16 cellular contexts compared by ENCODE assay signal in the genomic region with DNA sequence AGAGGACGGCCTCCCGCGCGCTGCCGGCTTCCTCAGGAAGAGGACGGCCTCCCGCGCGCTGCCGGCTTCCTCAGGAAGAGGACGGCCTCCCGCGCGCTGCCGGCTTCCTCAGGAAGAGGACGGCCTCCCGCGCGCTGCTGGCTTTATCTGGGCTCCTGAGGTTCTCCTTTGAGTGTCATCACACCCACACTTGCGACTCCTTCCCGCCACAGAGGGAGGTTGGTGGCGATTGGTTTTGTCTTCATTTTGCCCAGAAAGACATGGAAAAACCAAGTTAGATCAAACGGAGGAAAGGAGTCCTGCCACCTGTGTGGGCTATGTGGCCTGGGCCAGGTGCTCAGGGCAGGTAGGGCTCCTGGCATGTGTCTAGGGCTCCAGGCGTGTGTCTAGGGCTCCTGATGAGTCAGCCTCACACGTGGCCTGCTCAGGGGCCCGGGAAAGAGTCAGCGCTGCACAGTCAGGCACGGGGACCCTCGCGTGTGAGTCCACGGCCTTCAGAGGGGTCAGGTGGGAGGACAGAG.
DNase-seq lines count a peak whose midpoint lies in the region; ATAC-seq, FAIRE-seq and TF ChIP-seq lines count a peak whose summit lies in the region.
"Had no signal": no experiment of that assay in that cellular context is flagged by ENCODE, and none has a peak within 500 bp of the region (broad histone marks: within the 10 kb centered on the region; RNA-seq: fewer than 3 reads in every experiment).

No MANE protein-coding gene starts in this region.

- no peaks in the 10 kb centered on the region for H3K36me3 ChIP-seq in kidney (ENCODE audit: control insufficient read depth in 1 of 2, insufficient read depth in 2 of 2, low read length in 2 of 2)
- no peaks in the 10 kb centered on the region for H3K36me3 ChIP-seq in hepatocyte (replicated peaks; ENCODE audit: insufficient read depth, low read depth)
- no peaks in the 10 kb centered on the region for H3K36me3 ChIP-seq in upper lobe of right lung

- no peak overlapping the region for H3K9ac ChIP-seq in kidney (ENCODE audit: low read length in 2 of 2)

- H3K27ac ChIP-seq in kidney (ENCODE audit: low read depth in 2 of 2, low read length in 2 of 2), result no peak overlapping the region
- H3K27ac ChIP-seq in hepatocyte, result no peak overlapping the region
- H3K27ac ChIP-seq in upper lobe of right lung, result no peak overlapping the region
- H3K27ac ChIP-seq: 22Rv1 had no signal

- no peaks in the 10 kb centered on the region for H3K79me2 ChIP-seq in hepatocyte

- peaks cover 0 to 5% of the 10 kb centered on the region in 2 donors for H3K4me1 ChIP-seq in kidney (ENCODE audit: control insufficient read depth in 1 of 2, insufficient read depth in 1 of 2, low read depth in 1 of 2, low read length in 2 of 2)
- peaks cover 6% of the 10 kb centered on the region for H3K4me1 ChIP-seq in hepatocyte (ENCODE audit: insufficient read depth)
- no peaks in the 10 kb centered on the region for H3K4me1 ChIP-seq in upper lobe of right lung

- no peaks in the 10 kb centered on the region for H3K9me3 ChIP-seq in kidney (ENCODE audit: control insufficient read depth in 1 of 2, low read length in 2 of 2)
- H3K9me3 ChIP-seq in hepatocyte (ENCODE audit: low read depth), result no peaks in the 10 kb centered on the region
- H3K9me3 ChIP-seq in upper lobe of right lung, result no peaks in the 10 kb centered on the region

- 90% methylated on average over 14 of the region's 31 CpGs for WGBS in hepatocyte (ENCODE audit: low lambda C conversion rate, missing lambda C conversion rate)

- no peaks in the 10 kb centered on the region for H3K27me3 ChIP-seq in hepatocyte
- no peaks in the 10 kb centered on the region for H3K27me3 ChIP-seq in upper lobe of right lung

- in situ Hi-C loops in G401 (cut with HindIII; ENCODE audit: low sequenced_read_pairs), result no loop called here

- ATAC-seq in upper lobe of right lung, result no peak

- DNase-seq in DMS53 (lab: John Stamatoyannopoulos, UW), result peak; percentile 67
- no peak for DNase-seq in DMS53 treated with DMSO at 0.1 percent for 48 hours (lab: John Stamatoyannopoulos, UW; ENCODE audit: unreplicated experiment)
- DNase-seq in COLO668 (lab: John Stamatoyannopoulos, UW; ENCODE audit: unreplicated experiment), result peak; percentile 63
- peak; percentile 53 for DNase-seq in SW480 (ENCODE audit: low spot score)
- peak; percentile 43 for DNase-seq in kidney
- no peak for DNase-seq in hepatocyte (ENCODE audit: low spot score)
- DNase-seq in upper lobe of right lung, result no peak
- DNase-seq in G401 (ENCODE audit: low spot score), result no peak
- DNase-seq: HCEC 1CT, KBM-7, NCI-H1694, NCI-H2107, NCI-H69 had no signal

- no peak for TF ChIP-seq CTCF in kidney (IDR thresholded peaks at IDR 0.05; ENCODE audit: borderline replicate concordance, extremely low read depth, insufficient read depth)
- TF ChIP-seq CTCF in hepatocyte (IDR thresholded peaks at IDR 0.05; ENCODE audit: poor library complexity), result no peak
- TF ChIP-seq CTCF in upper lobe of right lung (IDR thresholded peaks at IDR 0.05), result no peak

- no peaks in the 10 kb centered on the region for H4K20me1 ChIP-seq in hepatocyte (ENCODE audit: insufficient read depth, poor library complexity, severe bottlenecking)

- intact Hi-C loops in kidney (cut with DNase I), result no loop called here
- intact Hi-C loops in upper lobe of right lung (cut with DNase I), result no loop called here

- no peak for FAIRE-seq in kidney (lab: Jason Lieb, UNC)
- FAIRE-seq: GM18507, HTR-8/SVneo had no signal

- H2AFZ ChIP-seq in hepatocyte, result no peak overlapping the region

- no peaks in the 10 kb centered on the region for H3K9me2 ChIP-seq in hepatocyte (replicated peaks; ENCODE audit: insufficient read depth)

- no peak overlapping the region for H3K4me2 ChIP-seq in hepatocyte

- H3K4me3 ChIP-seq in kidney (ENCODE audit: low read length in 2 of 2) (no peak overlapping the region), hepatocyte (no peak overlapping the region), upper lobe of right lung (no peak overlapping the region)

Comparison
In these comparisons a context has a peak if more than half of its experiments do, and no peak if none do; other contexts are left out.
1. DNase-seq: peak in DMS53 (single experiment), COLO668 (single experiment), SW480 (single experiment) and kidney (single experiment); none in DMS53 treated with DMSO at 0.1 percent for 48 hours (single experiment), hepatocyte (single experiment), upper lobe of right lung (single experiment) and G401 (single experiment).